In the genomic region with DNA sequence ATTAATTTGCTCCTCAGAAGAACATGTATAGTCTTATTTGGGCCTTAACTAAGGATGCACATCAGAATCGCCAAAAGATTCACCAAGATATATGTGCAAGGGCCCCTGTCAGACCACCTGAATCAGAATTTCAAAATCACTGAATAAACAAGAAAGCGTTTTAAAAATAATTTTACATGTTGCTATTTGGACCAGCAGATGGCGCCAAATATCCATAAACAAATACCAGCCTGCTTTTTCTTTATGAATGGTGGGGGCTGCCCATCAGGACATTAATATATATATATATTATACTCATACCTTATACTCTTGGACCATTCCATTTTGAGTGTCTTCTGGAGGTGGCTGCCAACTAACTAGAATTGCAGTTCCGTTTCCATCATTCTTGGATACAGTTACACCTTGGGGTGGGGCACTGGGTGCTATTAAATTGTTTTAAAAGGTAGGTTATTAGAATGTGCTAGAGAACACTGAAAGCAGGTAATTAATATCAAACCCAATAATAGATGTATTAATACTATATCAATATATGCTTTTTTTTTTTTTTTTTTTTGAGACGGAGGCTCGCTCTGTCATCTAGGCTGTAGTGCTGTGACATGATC, we compare ENCODE assay signal across 9 cellular contexts.
A peak's percentile ranks its signal among the peaks of the same experiment; 100 is the strongest.
DNase-seq lines count a peak whose midpoint lies in the region; ATAC-seq and TF ChIP-seq lines count a peak whose summit lies in the region.
"Had no signal": no experiment of that assay in that cellular context is flagged by ENCODE, and none has a peak within 500 bp of the region (broad histone marks: within the 10 kb centered on the region; RNA-seq: fewer than 3 reads in every experiment).

No MANE protein-coding gene starts in this region.

- DNase-seq in AML-193 (lab: John Stamatoyannopoulos, UW) (peak; percentile 1 to 29), GM10248 (ENCODE audit: extremely low spot score) (peak; percentile 11), NT2/D1 (ENCODE audit: low read depth, low spot score) (peak; percentile 22), dorsolateral prefrontal cortex (peak in 2 of 10 donors; percentile 31 to 39), neural progenitor cell (ENCODE audit: low spot score) (peak; percentile 53), NCI-H774 (lab: John Stamatoyannopoulos, UW) (no peak), right cardiac atrium (no peak)
- DNase-seq in activated effector memory CD4-positive, alpha-beta T cell treated with Interleukin-2 at 50 U/mL for 16 hours: no peak

- intact Hi-C loops in dorsolateral prefrontal cortex (cut with DNase I): loop anchor here (2.0 to 10.0 kb wide), 3 partner anchors 373 to 695 kb away; no protein-coding TSS in a partner anchor
- intact Hi-C loops in right cardiac atrium (cut with DNase I): loop anchor here in 2 of 4 donors (2.0 to 10.0 kb wide), 2 partner anchors 373 to 855 kb away; no protein-coding TSS in a partner anchor

- H3K27ac Mint-ChIP-seq in neural progenitor cell: no peak overlapping the region

- POLR2A ChIA-PET in GM10248 (lab: Yijun Ruan, JAX): no interaction called here

- H3K4me3 ChIP-seq in NT2/D1 (ENCODE audit: insufficient read length, low read depth) (no peak overlapping the region), dorsolateral prefrontal cortex (no peak overlapping the region), neural progenitor cell (no peak overlapping the region), right cardiac atrium (ENCODE audit: low read length) (no peak overlapping the region)
- H3K4me3 ChIP-seq: SJSA1 had no signal

- H3K4me1 ChIP-seq in NT2/D1 (ENCODE audit: insufficient read depth, insufficient read length) (no peaks in the 10 kb centered on the region), neural progenitor cell (no peaks in the 10 kb centered on the region), right cardiac atrium (ENCODE audit: control insufficient read depth, insufficient read depth, low read length) (no peaks in the 10 kb centered on the region)
- H3K4me1 ChIP-seq: SJSA1 had no signal

- 53% methylated on average over 6 of the region's 6 CpGs for WGBS in right cardiac atrium

- no peaks in the 10 kb centered on the region for H3K79me2 ChIP-seq in neural progenitor cell (ENCODE audit: low read depth)

- peaks cover 3% of the 10 kb centered on the region for H3K4me1 Mint-ChIP-seq in neural progenitor cell

- peaks cover 6% of the 10 kb centered on the region for H3K36me3 ChIP-seq in NT2/D1 (ENCODE audit: insufficient read depth, insufficient read length, low read length)
- peaks cover 12% of the 10 kb centered on the region for H3K36me3 ChIP-seq in neural progenitor cell
- H3K36me3 ChIP-seq: SJSA1 had no signal

- H3K27ac ChIP-seq in dorsolateral prefrontal cortex (peak overlapping the region in 2 of 59 donors; percentile 32 to 38), neural progenitor cell (no peak overlapping the region), right cardiac atrium (ENCODE audit: low read length) (no peak overlapping the region)
- H3K27ac ChIP-seq: SJSA1 had no signal

- H3K9ac ChIP-seq in NT2/D1 (ENCODE audit: insufficient read length, low read depth): no peak overlapping the region
- H3K9ac ChIP-seq in neural progenitor cell: no peak overlapping the region

- peaks cover 12% of the 10 kb centered on the region for H3K36me3 Mint-ChIP-seq in neural progenitor cell

- no peak overlapping the region for H3K4me2 ChIP-seq in neural progenitor cell

- no peak overlapping the region for H3K4me3 Mint-ChIP-seq in neural progenitor cell

- CTCF ChIA-PET in GM10248 (lab: Yijun Ruan, JAX): interaction anchor here (1.6 kb wide), 1 partner anchor 375 kb away, joined by 4 read pairs; no protein-coding TSS in a partner anchor

- H3K9me3 Mint-ChIP-seq in neural progenitor cell: peaks cover 2% of the 10 kb centered on the region

- H3K27me3 ChIP-seq in NT2/D1 (ENCODE audit: insufficient read depth, insufficient read length) (no peaks in the 10 kb centered on the region), dorsolateral prefrontal cortex (no peaks in the 10 kb centered on the region), neural progenitor cell (no peaks in the 10 kb centered on the region), right cardiac atrium (ENCODE audit: control insufficient read depth, insufficient read depth) (no peaks in the 10 kb centered on the region)
- H3K27me3 ChIP-seq: SJSA1 had no signal

- TF ChIP-seq CTCF in GM10248 (IDR thresholded peaks at IDR 0.05; ENCODE audit: control extremely low read depth, extremely low read depth, low read depth, missing control alignments): peak; percentile 33
- peak; percentile 67 to 97 (median 81) for TF ChIP-seq CTCF in dorsolateral prefrontal cortex (IDR thresholded peaks at IDR 0.05 in 54 of 56, conservative IDR thresholded peaks at IDR 0.05 in 2 of 56; ENCODE audit: low read depth in 1 of 56, partially characterized antibody in 56 of 56)
- TF ChIP-seq CTCF in neural progenitor cell (IDR thresholded peaks at IDR 0.05): peak; percentile 82

- peaks cover 2% of the 10 kb centered on the region for H3K27me3 Mint-ChIP-seq in neural progenitor cell (ENCODE audit: insufficient read depth, low read depth)

- H3K9me3 ChIP-seq in NT2/D1 (ENCODE audit: insufficient read depth, low read length) (no peaks in the 10 kb centered on the region), neural progenitor cell (ENCODE audit: low read depth) (no peaks in the 10 kb centered on the region), right cardiac atrium (ENCODE audit: control insufficient read depth, low read length) (no peaks in the 10 kb centered on the region)
- H3K9me3 ChIP-seq: SJSA1 had no signal

- H3F3A ChIP-seq in neural progenitor cell (ENCODE audit: low read depth): peaks cover 6% of the 10 kb centered on the region

- H2AFZ ChIP-seq in neural progenitor cell (replicated peaks): no peak overlapping the region

- ATAC-seq in right cardiac atrium: no peak

- no peaks in the 10 kb centered on the region for H4K20me1 ChIP-seq in neural progenitor cell (ENCODE audit: low read depth)

Comparison
In these comparisons a context has a peak if more than half of its experiments do, and no peak if none do; other contexts are left out.
1. DNase-seq: peak in AML-193 (2 of 2), GM10248 (single experiment), NT2/D1 (single experiment) and neural progenitor cell (single experiment); none in NCI-H774 (single experiment), activated effector memory CD4-positive, alpha-beta T cell treated with Interleukin-2 at 50 U/mL for 16 hours (single experiment) and right cardiac atrium (0 of 3).
2. Peak in every context shown above with its lines, with median percentiles within 50 percentile points of each other: CTCF ChIP-seq.